In the genomic region with DNA sequence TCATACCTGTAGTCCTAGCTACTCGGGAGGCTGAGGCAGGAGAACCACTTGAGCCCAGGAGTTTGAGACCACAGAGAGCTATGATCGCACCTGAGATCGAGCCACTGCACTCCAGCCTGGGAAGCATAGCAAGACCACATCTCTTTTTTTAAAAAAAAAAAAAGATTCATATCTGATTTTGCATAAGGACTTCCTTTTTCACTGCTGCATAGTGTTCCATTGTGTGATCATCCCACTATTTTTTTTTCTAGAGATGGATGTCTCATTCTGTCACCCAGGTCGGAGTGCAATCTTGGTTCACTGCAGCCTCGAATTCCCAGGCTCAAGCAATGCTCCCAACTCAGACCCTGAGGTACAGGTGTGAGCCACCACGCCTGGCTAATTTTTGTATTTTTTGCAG, we compare ENCODE assay signal across 11 cellular contexts.
"Had no signal": no experiment of that assay in that cellular context is flagged by ENCODE, and none has a peak within 500 bp of the region (broad histone marks: within the 10 kb centered on the region; RNA-seq: fewer than 3 reads in every experiment).

No MANE protein-coding gene starts in this region.

- H2AFZ ChIP-seq: GM23248, GM23338 had no signal

- H3K9me3 ChIP-seq: HAP-1 had no signal

- FAIRE-seq: H1, H54 had no signal

- ATAC-seq: GM23338, HCT116 had no signal

- H3K4me3 ChIP-seq: GM23248, GM23338, HAP-1 had no signal

- H3K9ac ChIP-seq: GM23248 had no signal

- H3K4me2 ChIP-seq: GM23338 had no signal

- DNase-seq: GM23248, GOT3, H7, H9, HCEC 1CT, HFFc6 had no signal

- H3K36me3 ChIP-seq: HAP-1 had no signal

- H3K27ac ChIP-seq: GM23248 had no signal
